Comparison of ENCODE assay signal across 33 cellular contexts in the genomic region with DNA sequence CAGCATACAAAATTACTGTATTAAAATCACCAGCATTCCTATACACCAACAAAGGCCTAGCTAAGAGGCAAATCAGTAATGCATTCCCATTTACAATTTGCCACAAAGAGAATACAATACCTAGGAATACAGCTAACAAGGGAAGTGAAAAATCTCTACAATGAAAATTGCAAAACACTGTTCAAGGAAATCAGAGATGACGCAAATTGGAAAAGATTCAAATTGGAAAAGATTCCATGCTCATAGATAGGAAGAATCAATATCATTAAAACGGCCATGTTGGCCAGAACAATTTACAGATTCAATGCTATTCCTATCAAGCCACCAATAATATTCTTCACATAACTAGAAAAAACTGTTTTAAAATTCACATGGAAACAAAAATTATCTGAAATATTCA.
"Had no signal": no experiment of that assay in that cellular context is flagged by ENCODE, and none has a peak within 500 bp of the region (broad histone marks: within the 10 kb centered on the region; RNA-seq: fewer than 3 reads in every experiment).

No MANE protein-coding gene starts in this region.

- H3K9ac ChIP-seq: KMS-11 had no signal

- H3K36me3 ChIP-seq: MG63 had no signal

- H3K9me3 ChIP-seq: MG63 had no signal

- H3K4me2 ChIP-seq: KMS-11 had no signal

- H3K27ac ChIP-seq: KMS-11 had no signal

- H3K4me3 ChIP-seq: MG63 had no signal

- H3K27me3 ChIP-seq: MG63 had no signal

- DNase-seq: Karpas-422, Kasumi-1, MG63, MM.1S, MV-4-11, NCI-H1048, NCI-H1092, NCI-H1092 treated with DMSO at 0.1 percent for 48 hours, NCI-H1105, NCI-H1105 treated with DMSO at 0.1 percent for 48 hours, NCI-H1417, NCI-H1417 treated with DMSO at 0.1 percent for 48 hours, NCI-H1436, NCI-H1436 treated with DMSO at 0.1 percent for 48 hours, NCI-H146, NCI-H1694, NCI-H1694 treated with DMSO at 0.1 percent for 48 hours, NCI-H187 treated with DMSO at 0.1 percent for 48 hours, NCI-H1930, NCI-H2029, NCI-H2029 treated with DMSO at 0.1 percent for 48 hours, NCI-H2081, NCI-H2081 treated with DMSO at 0.1 percent for 48 hours, NCI-H2107, NCI-H2171, NCI-H2171 treated with DMSO at 0.1 percent for 48 hours, NCI-H2227 treated with DMSO at 0.1 percent for 48 hours, NCI-H226, NCI-H345, NCI-H446, NCI-H446 treated with DMSO at 0.1 percent for 48 hours, NCI-H510A had no signal
